Comparison of ENCODE assay signal across 29 cellular contexts in the genomic region with DNA sequence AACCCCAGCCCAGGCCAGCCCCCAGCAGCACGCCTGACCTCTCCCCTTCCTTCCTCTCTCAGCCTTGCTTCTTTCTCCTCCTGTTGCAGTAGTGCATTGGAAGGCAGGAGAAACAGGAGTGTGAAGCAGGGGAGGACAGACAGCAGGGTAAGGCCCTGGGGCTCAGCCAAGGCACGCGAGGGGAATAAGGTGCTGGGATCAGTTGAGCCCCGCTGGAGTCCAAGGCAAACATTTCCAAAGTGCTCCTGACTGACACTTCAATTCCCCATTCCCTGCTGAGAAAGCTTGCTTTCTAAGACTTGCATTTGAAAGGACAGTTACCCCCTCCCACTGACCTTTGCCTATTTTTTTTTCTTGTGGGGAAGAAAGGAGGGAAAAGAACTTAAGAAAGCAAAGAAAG.
DNase-seq lines count a peak whose midpoint lies in the region; ATAC-seq and TF ChIP-seq lines count a peak whose summit lies in the region.
"Had no signal": no experiment of that assay in that cellular context is flagged by ENCODE, and none has a peak within 500 bp of the region (broad histone marks: within the 10 kb centered on the region; RNA-seq: fewer than 3 reads in every experiment).

No MANE protein-coding gene starts in this region.

- no peaks in the 10 kb centered on the region for H3K9me3 ChIP-seq in MG63
- H3K9me3 ChIP-seq in mesodermal cell (ENCODE audit: control insufficient read depth, low read length) = no peaks in the 10 kb centered on the region
- H3K9me3 ChIP-seq: breast epithelium, gastrocnemius medialis, psoas muscle, sigmoid colon, thyroid gland, vagina had no signal

- H3K36me3 ChIP-seq in GM23338 (ENCODE audit: insufficient read depth) (no peaks in the 10 kb centered on the region), MG63 (no peaks in the 10 kb centered on the region), mesodermal cell (ENCODE audit: control insufficient read depth, insufficient read depth, low read length) (no peaks in the 10 kb centered on the region)
- H3K36me3 ChIP-seq: breast epithelium, gastrocnemius medialis, sigmoid colon, thyroid gland, vagina, WERI-Rb-1 had no signal

- 0 out of 2 replicates have a peak, but pooled peaks cover 3% of the 10 kb centered on the region for H3K9me2 ChIP-seq in GM23338 (ENCODE audit: insufficient read depth)

- H3K4me3 ChIP-seq in GM23338 = peak overlapping the region; percentile 37
- H3K4me3 ChIP-seq in MG63 = no peak overlapping the region
- H3K4me3 ChIP-seq in mesodermal cell (ENCODE audit: extremely low read depth, insufficient read depth, low read length, poor library complexity, severe bottlenecking) = no peak overlapping the region
- H3K4me3 ChIP-seq: breast epithelium, gastrocnemius medialis, psoas muscle, sigmoid colon, thyroid gland, vagina had no signal

- peaks cover 61% of the 10 kb centered on the region for H3K4me1 ChIP-seq in GM23338 (ENCODE audit: insufficient read depth)
- H3K4me1 ChIP-seq in mesodermal cell (ENCODE audit: control insufficient read depth, insufficient read depth, low read length, poor library complexity, severe bottlenecking) = no peaks in the 10 kb centered on the region
- H3K4me1 ChIP-seq: breast epithelium, gastrocnemius medialis, psoas muscle, sigmoid colon, thyroid gland, vagina had no signal

- H3K36me3 Mint-ChIP-seq in GM23338 (ENCODE audit: low read depth) = no peaks in the 10 kb centered on the region
- H3K36me3 Mint-ChIP-seq: activated naive CD8-positive, alpha-beta T cell treated with anti-CD3 and anti-CD28 coated beads for 36 hours; CD4-positive, alpha-beta memory T cell; naive B cell had no signal

- H3K27ac Mint-ChIP-seq in GM23338 = no peak overlapping the region; the same call in 1 of the 2 replicates
- H3K27ac Mint-ChIP-seq: activated CD4-positive, alpha-beta T cell treated with anti-CD3 and anti-CD28 coated beads, Interleukin-2, amount 10 ng/mL, durations not matched to agents 7 days and 5 days; activated naive CD8-positive, alpha-beta T cell treated with anti-CD3 and anti-CD28 coated beads for 36 hours; CD4-positive, alpha-beta memory T cell; naive B cell had no signal

- peak overlapping the region; percentile 35 for H3K4me3 Mint-ChIP-seq in GM23338
- H3K4me3 Mint-ChIP-seq: activated CD4-positive, alpha-beta T cell treated with anti-CD3 and anti-CD28 coated beads, Interleukin-2, amount 10 ng/mL, durations not matched to agents 7 days and 5 days; activated naive CD8-positive, alpha-beta T cell treated with anti-CD3 and anti-CD28 coated beads for 36 hours; CD4-positive, alpha-beta memory T cell; naive B cell had no signal

- peaks cover 56% of the 10 kb centered on the region for H3K4me1 Mint-ChIP-seq in GM23338
- H3K4me1 Mint-ChIP-seq: activated CD4-positive, alpha-beta T cell treated with anti-CD3 and anti-CD28 coated beads, Interleukin-2, amount 10 ng/mL, durations not matched to agents 7 days and 5 days; activated naive CD8-positive, alpha-beta T cell treated with anti-CD3 and anti-CD28 coated beads for 36 hours; CD4-positive, alpha-beta memory T cell; naive B cell had no signal

- peak overlapping the region; percentile 72 for H3K4me2 ChIP-seq in GM23338

- no peak overlapping the region for H2AFZ ChIP-seq in GM23338

- DNase-seq in GM23338 (ENCODE audit: low spot score) (peak; percentile 88), MG63 (peak; percentile 5), iPS DF 19.7 (ENCODE audit: low read depth, low spot score) (peak; percentile 75)
- no peak for DNase-seq in activated effector memory CD4-positive, alpha-beta T cell treated with anti-CD3 and anti-CD28 coated beads, Interleukin-2, amount 50 U/mL, for 16 hours
- DNase-seq: activated CD4-positive, alpha-beta T cell treated with anti-CD3 and anti-CD28 coated beads, Interleukin-2, amount 10 ng/mL, durations not matched to agents 7 days and 5 days; activated naive CD8-positive, alpha-beta T cell treated with anti-CD3 and anti-CD28 coated beads for 36 hours; AML-193; anterior cingulate cortex; CD4-positive, alpha-beta memory T cell; gastrocnemius medialis; midbrain; naive B cell; NCI-H1436; NCI-H2081; NCI-H446 treated with DMSO at 0.1 percent for 48 hours; occipital lobe; sigmoid colon; stimulated activated CD4-positive, alpha-beta T cell treated with anti-CD3 and anti-CD28 coated beads, Interleukin-12 subunit alpha, Interleukin-12 subunit beta, amount 100 ng/mL, for 4 hours; stimulated activated CD4-positive, alpha-beta T cell treated with anti-CD3 and anti-CD28 coated beads, Interleukin-4, amount 100 ng/mL, for 1 hour; thyroid gland; WERI-Rb-1 had no signal

- H3K27me3 Mint-ChIP-seq in GM23338 (ENCODE audit: insufficient read depth, low read depth, poor library complexity) = peaks cover 7% of the 10 kb centered on the region
- H3K27me3 Mint-ChIP-seq: activated CD4-positive, alpha-beta T cell treated with anti-CD3 and anti-CD28 coated beads, Interleukin-2, amount 10 ng/mL, durations not matched to agents 7 days and 5 days; naive B cell had no signal

- WGBS in mesodermal cell (ENCODE audit: insufficient coverage in 2 of 2), 2 experiments = 0 to 6% methylated on average over 2 to 3 of the region's 4 CpGs

- peak; percentile 92 for ATAC-seq in GM23338
- ATAC-seq in GM19023 (IDR thresholded peaks at IDR 0.05; ENCODE audit: unreplicated experiment) = no peak
- ATAC-seq in HG03025 (IDR thresholded peaks at IDR 0.05; ENCODE audit: low FRiP score, unreplicated experiment) = no peak
- no peak for ATAC-seq in GM18861 (IDR thresholded peaks at IDR 0.05; ENCODE audit: unreplicated experiment)
- ATAC-seq: gastrocnemius medialis, HepG2 had no signal

- no peak for TF ChIP-seq CTCF in GM23338 (conservative IDR thresholded peaks at IDR 0.05; ENCODE audit: low read depth in 2 of 2)

- H3K9me3 Mint-ChIP-seq in GM23338 = no peaks in the 10 kb centered on the region; the same call in 2 of the 3 replicates
- H3K9me3 Mint-ChIP-seq: activated CD4-positive, alpha-beta T cell treated with anti-CD3 and anti-CD28 coated beads, Interleukin-2, amount 10 ng/mL, durations not matched to agents 7 days and 5 days; activated naive CD8-positive, alpha-beta T cell treated with anti-CD3 and anti-CD28 coated beads for 36 hours had no signal

- H3F3A ChIP-seq in GM23338 (replicated peaks; ENCODE audit: low read depth) = peaks cover 20% of the 10 kb centered on the region; the same call in 1 of the 2 replicates

- H3K27me3 ChIP-seq in GM23338 (ENCODE audit: insufficient read depth) (no peaks in the 10 kb centered on the region), MG63 (no peaks in the 10 kb centered on the region; the same call in 1 of the 2 replicates)
- H3K27me3 ChIP-seq: breast epithelium, gastrocnemius medialis, sigmoid colon, thyroid gland, vagina had no signal

- H3K79me2 ChIP-seq in GM23338 (replicated peaks; ENCODE audit: insufficient read depth) = no peaks in the 10 kb centered on the region

- H3K27ac ChIP-seq in GM23338 (ENCODE audit: low read depth) = peak overlapping the region; percentile 7
- peak overlapping the region; percentile 16 for H3K27ac ChIP-seq in mesodermal cell (ENCODE audit: low read depth, low read length, severe bottlenecking)
- H3K27ac ChIP-seq: breast epithelium, gastrocnemius medialis, psoas muscle, sigmoid colon, thyroid gland, vagina, WERI-Rb-1 had no signal

- H4K20me1 ChIP-seq in GM23338 (replicated peaks; ENCODE audit: insufficient read depth) = no peaks in the 10 kb centered on the region

TF ChIP-seq in GM23338, 12 proteins besides CTCF, POLR2A, EP300 and RAD21 (continues in another document):
- no peak for TF ChIP-seq REST (IDR thresholded peaks at IDR 0.05; ENCODE audit: unreplicated experiment)
